ENCODE assay signal across 14 cellular contexts in genomic region chr4:15771419-15772058, GRCh38. TPM values are rescaled to one million over a fixed set of nuclear protein-coding genes. Genes with fewer than 3 reads are reported as not detected.
DNase-seq lines count a peak whose midpoint lies in the region; ATAC-seq and TF ChIP-seq lines count a peak whose summit lies in the region.
"Had no signal": no experiment of that assay in that cellular context is flagged by ENCODE, and none has a peak within 500 bp of the region (broad histone marks: within the 10 kb centered on the region; RNA-seq: fewer than 3 reads in every experiment).

No MANE protein-coding gene starts in this region.

- H3K4me3 Mint-ChIP-seq in activated CD4-positive, alpha-beta T cell treated with anti-CD3 and anti-CD28 coated beads, Interleukin-2, amount 10 ng/mL, durations not matched to agents 7 days and 5 days: peak overlapping the region; percentile 31
- peak overlapping the region; percentile 63 for H3K4me3 Mint-ChIP-seq in natural killer cell

- no peaks in the 10 kb centered on the region for H3K4me1 ChIP-seq in prostate gland (replicated peaks)
- H3K4me1 ChIP-seq: parathyroid adenoma, SJSA1 had no signal

- no peak overlapping the region for H3K4me3 ChIP-seq in prostate gland
- H3K4me3 ChIP-seq: SJSA1 had no signal

- intact Hi-C loops in natural killer cell (cut with micrococcal nuclease): loop anchor here (1.0 kb wide), 1 partner anchor 8 kb away; no protein-coding TSS in a partner anchor
- intact Hi-C loops in prostate gland (cut with DNase I): no loop called here

- TF ChIP-seq CTCF in natural killer cell (IDR thresholded peaks at IDR 0.05): no peak
- no peak for TF ChIP-seq CTCF in prostate gland (IDR thresholded peaks at IDR 0.05)

- no peak overlapping the region for H3K27ac ChIP-seq in prostate gland
- H3K27ac ChIP-seq: epithelial cell of prostate, parathyroid adenoma, SJSA1 had no signal

- H3K27me3 ChIP-seq in prostate gland (replicated peaks; ENCODE audit: insufficient read depth): no peaks in the 10 kb centered on the region
- H3K27me3 ChIP-seq: SJSA1 had no signal

- peaks cover 78% of the 10 kb centered on the region for H3K4me1 Mint-ChIP-seq in activated CD4-positive, alpha-beta T cell treated with anti-CD3 and anti-CD28 coated beads, Interleukin-2, amount 10 ng/mL, durations not matched to agents 7 days and 5 days
- H3K4me1 Mint-ChIP-seq in natural killer cell: peaks cover 54 to 62% of the 10 kb centered on the region in 2 donors

- no peaks in the 10 kb centered on the region for H3K9me3 ChIP-seq in prostate gland
- H3K9me3 ChIP-seq: SJSA1 had no signal

- H3K9me3 Mint-ChIP-seq in activated CD4-positive, alpha-beta T cell treated with anti-CD3 and anti-CD28 coated beads, Interleukin-2, amount 10 ng/mL, durations not matched to agents 7 days and 5 days: peaks cover 6% of the 10 kb centered on the region
- H3K9me3 Mint-ChIP-seq in natural killer cell: no peaks in the 10 kb centered on the region

- H3K27me3 Mint-ChIP-seq in activated CD4-positive, alpha-beta T cell treated with anti-CD3 and anti-CD28 coated beads, Interleukin-2, amount 10 ng/mL, durations not matched to agents 7 days and 5 days: peaks cover 16% of the 10 kb centered on the region
- no peaks in the 10 kb centered on the region for H3K27me3 Mint-ChIP-seq in natural killer cell (ENCODE audit: low read depth in 2 of 2)

- DNase-seq in activated CD4-positive, alpha-beta T cell treated with anti-CD3 and anti-CD28 coated beads, Interleukin-2, amount 10 ng/mL, durations not matched to agents 7 days and 5 days: peak; percentile 47
- DNase-seq in activated CD4-positive, alpha-beta T cell treated with anti-CD3 and anti-CD28 coated beads, Interleukin-2, amount 50 U/mL, for 48 hours: no peak
- DNase-seq in natural killer cell: no peak
- DNase-seq in prostate gland (ENCODE audit: low spot score): no peak
- no peak for DNase-seq in DMS153 (lab: John Stamatoyannopoulos, UW)
- no peak for DNase-seq in pons (ENCODE audit: low spot score)
- DNase-seq: kidney glomerular epithelial cell; stimulated activated CD8-positive, alpha-beta memory T cell treated with anti-CD3 and anti-CD28 coated beads, Interleukin-4, amount 100 ng/mL, for 48 hours had no signal

- H3K27ac Mint-ChIP-seq in activated CD4-positive, alpha-beta T cell treated with anti-CD3 and anti-CD28 coated beads, Interleukin-2, amount 10 ng/mL, durations not matched to agents 7 days and 5 days: peak overlapping the region; percentile 71
- peak overlapping the region; percentile 75 to 87 for H3K27ac Mint-ChIP-seq in natural killer cell

- peak; percentile 81 for ATAC-seq in HG02588 (IDR thresholded peaks at IDR 0.05; ENCODE audit: unreplicated experiment)
- peak; percentile 48 for ATAC-seq in HG03521 (IDR thresholded peaks at IDR 0.05; ENCODE audit: unreplicated experiment)
- ATAC-seq in natural killer cell: peak; percentile 81 to 87 (median 85)

- H3K36me3 ChIP-seq in prostate gland: no peaks in the 10 kb centered on the region
- H3K36me3 ChIP-seq: SJSA1 had no signal

- 58% methylated on average over 1 of the region's 1 CpG for WGBS in prostate gland

- POLR2A ChIA-PET in activated CD4-positive, alpha-beta T cell treated with anti-CD3 and anti-CD28 coated beads, Interleukin-2, amount 10 ng/mL, durations not matched to agents 7 days and 5 days (lab: Charles Lee): interaction anchor here (0.8 kb wide), 1 partner anchor 8 kb away, joined by 4 read pairs; no protein-coding TSS in a partner anchor

- no peak for TF ChIP-seq POLR2A in prostate gland (IDR thresholded peaks at IDR 0.05)

- CTCF ChIA-PET in activated CD4-positive, alpha-beta T cell treated with anti-CD3 and anti-CD28 coated beads, Interleukin-2, amount 10 ng/mL, durations not matched to agents 7 days and 5 days (lab: Charles Lee): interaction anchor here (1.3 to 10.0 kb wide), 2 partner anchors 14 to 17 kb away, joined by 3 to 86 read pairs; no protein-coding TSS in a partner anchor

- peaks cover 39% of the 10 kb centered on the region for H3K36me3 Mint-ChIP-seq in activated CD4-positive, alpha-beta T cell treated with anti-CD3 and anti-CD28 coated beads, Interleukin-2, amount 10 ng/mL, durations not matched to agents 7 days and 5 days (ENCODE audit: low read depth)
- H3K36me3 Mint-ChIP-seq in natural killer cell: no peaks in the 10 kb centered on the region

RNA-seq across cellular contexts. Expression of gene CD38, which starts 6.6 kb away (rescaled TPM):
- total RNA-seq in activated CD4-positive, alpha-beta T cell treated with anti-CD3 and anti-CD28 coated beads, Interleukin-2, amount 10 ng/mL, durations not matched to agents 7 days and 5 days: 10 to 100 TPM; 87.4 to 95.3 TPM
- total RNA-seq in natural killer cell: 100 to 1,000 TPM in 1 of 3 donors, 10 to 100 TPM in 2; 91.8 to 124 (median 98.8) TPM
- total RNA-seq in prostate gland: 1 to 10 TPM; 4.6 to 9.9 TPM
- total RNA-seq: LHCN-M2 had no signal

Comparison
In these comparisons a context has a peak if more than half of its experiments do, and no peak if none do; other contexts are left out.
1. RNA of gene CD38, which starts 6.6 kb away (total RNA-seq): 91.8 to 124 TPM in natural killer cell and 87.4 to 95.3 TPM in activated CD4-positive, alpha-beta T cell treated with anti-CD3 and anti-CD28 coated beads, Interleukin-2, amount 10 ng/mL, durations not matched to agents 7 days and 5 days; 4.6 to 9.9 TPM in prostate gland; every median in the first group is over 4 times any median in the second.
2. Peak in every context shown above with its lines, with median percentiles within 50 percentile points of each other: ATAC-seq.